Comparison of ENCODE assay signal across 13 cellular contexts in the genomic region with DNA sequence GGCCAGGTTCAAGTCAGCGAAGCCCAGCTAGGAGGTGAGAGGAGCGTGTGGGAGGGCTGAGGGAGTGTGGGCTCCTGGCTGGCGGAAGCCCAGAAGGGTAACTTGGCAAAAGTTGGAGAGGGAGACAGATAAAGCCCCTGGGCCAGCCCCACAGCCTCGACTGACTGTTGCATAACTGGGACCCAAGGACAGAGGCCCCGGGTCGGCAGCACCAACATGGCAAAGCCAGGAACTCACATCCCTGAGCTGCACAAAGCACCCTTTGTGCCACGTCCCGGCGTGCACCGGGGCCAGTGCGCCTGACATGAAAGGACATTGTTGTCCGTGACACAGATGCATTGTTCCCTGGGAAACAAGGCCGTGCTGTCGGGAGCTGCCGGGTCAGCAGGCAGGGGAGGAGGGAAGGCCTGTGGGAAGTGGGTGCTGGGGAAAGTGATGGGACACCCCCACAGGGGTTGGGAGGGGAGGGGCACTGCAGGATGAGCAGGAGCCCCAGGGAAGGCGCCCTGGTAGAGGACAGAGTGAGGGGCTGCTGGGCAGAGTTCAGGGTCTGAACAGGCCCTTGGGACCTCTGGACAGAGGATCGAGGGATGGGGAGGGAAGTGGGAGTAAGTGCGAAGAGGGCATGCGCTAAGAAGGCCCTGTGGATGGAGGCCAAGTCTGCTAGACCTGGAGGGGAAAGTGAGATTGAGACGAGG. TPM values are rescaled to one million over a fixed set of nuclear protein-coding genes. Genes with fewer than 3 reads are reported as not detected.
DNase-seq lines count a peak whose midpoint lies in the region; ATAC-seq, FAIRE-seq and TF ChIP-seq lines count a peak whose summit lies in the region.
"Had no signal": no experiment of that assay in that cellular context is flagged by ENCODE, and none has a peak within 500 bp of the region (broad histone marks: within the 10 kb centered on the region; RNA-seq: fewer than 3 reads in every experiment).

No MANE protein-coding gene starts in this region.

- H4K5ac ChIP-seq in H1 (ENCODE audit: insufficient read length, low read depth, low read length) = no peak overlapping the region

- H4K91ac ChIP-seq in H1 (replicated peaks; ENCODE audit: insufficient read length, low read length) = no peak overlapping the region

- peak overlapping the region; percentile 60 for H2BK5ac ChIP-seq in H1 (ENCODE audit: low read depth, low read length)

- H2AFZ ChIP-seq in H1 (ENCODE audit: low read length) = no peak overlapping the region

- no peaks in the 10 kb centered on the region for H3K27me3 Mint-ChIP-seq in naive thymus-derived CD4-positive, alpha-beta T cell
- H3K27me3 Mint-ChIP-seq in natural killer cell treated with Interleukin-12 subunit alpha and Interleukin-12 subunit beta and Interleukin-15 and Interleukin-18, amount 100 ng/mL, for 72 hours = no peaks in the 10 kb centered on the region
- H3K27me3 Mint-ChIP-seq in glutamatergic neuron (ENCODE audit: unreplicated experiment) = peaks cover 9% of the 10 kb centered on the region

- H3K14ac ChIP-seq in H1 (ENCODE audit: insufficient read length) = no peak overlapping the region

- peaks cover 2% of the 10 kb centered on the region; the same call in 1 of the 2 replicates for H3K36me3 ChIP-seq in BLaER1
- H3K36me3 ChIP-seq in H1 (ENCODE audit: control insufficient read depth in 2 of 4, insufficient read depth in 4 of 4, low read length in 3 of 4) = peaks cover 0 to 2% (median 0%) of the 10 kb centered on the region in 4 experiments; a peak in 3 of 8 replicates
- peaks cover 15 to 84% (median 30%) of the 10 kb centered on the region in 3 experiments for H3K36me3 ChIP-seq in naive thymus-derived CD4-positive, alpha-beta T cell (ENCODE audit: control insufficient read depth in 2 of 3, insufficient read depth in 3 of 3, low read length in 3 of 3)

- H3K9ac ChIP-seq in BLaER1 (no peak overlapping the region), H1 (replicated peaks in 1 of 4; ENCODE audit: extremely low read depth in 1 of 4, low read depth in 3 of 4, low read length in 3 of 4) (no peak overlapping the region; a peak in 1 of 7 replicates)

- no peak overlapping the region for H3K56ac ChIP-seq in H1 (replicated peaks; ENCODE audit: insufficient read length, low read depth, low read length)

- no peaks in the 10 kb centered on the region for H3K9me3 Mint-ChIP-seq in naive thymus-derived CD4-positive, alpha-beta T cell
- H3K9me3 Mint-ChIP-seq in natural killer cell treated with Interleukin-12 subunit alpha and Interleukin-12 subunit beta and Interleukin-15 and Interleukin-18, amount 100 ng/mL, for 72 hours = no peaks in the 10 kb centered on the region
- peaks cover 2% of the 10 kb centered on the region for H3K9me3 Mint-ChIP-seq in glutamatergic neuron (ENCODE audit: unreplicated experiment)

- H3K4me3 ChIP-seq in BLaER1 (no peak overlapping the region), H1 (ENCODE audit: extremely low read depth in 1 of 4, insufficient read depth in 2 of 4, low read depth in 3 of 4, low read length in 4 of 4) (no peak overlapping the region)
- H3K4me3 ChIP-seq in naive thymus-derived CD4-positive, alpha-beta T cell (ENCODE audit: low read length) = no peak overlapping the region
- H3K4me3 ChIP-seq: coronary artery, prostate gland had no signal

- FAIRE-seq in H1 (lab: Jason Lieb, UNC) = no peak

- H3K79me2 ChIP-seq in H1 (ENCODE audit: control insufficient read depth in 1 of 2, insufficient read depth in 2 of 2, low read length in 2 of 2) = peaks cover 0 to 39% of the 10 kb centered on the region in 2 experiments; a peak in 2 of 4 replicates

- no peak overlapping the region for H2BK12ac ChIP-seq in H1 (ENCODE audit: low read depth, low read length)

- no peak overlapping the region for H3K4ac ChIP-seq in H1 (replicated peaks; ENCODE audit: insufficient read length, low read depth, low read length)

- H2AK5ac ChIP-seq in H1 (ENCODE audit: low read depth, low read length) = no peak overlapping the region

- H3K79me1 ChIP-seq in H1 (ENCODE audit: low read depth, low read length) = peaks cover 17% of the 10 kb centered on the region

- no peak overlapping the region for H2BK15ac ChIP-seq in H1 (ENCODE audit: low read length)

- H4K8ac ChIP-seq in H1 (ENCODE audit: extremely low read depth, insufficient read depth, low read length) = no peak overlapping the region

- H3K23ac ChIP-seq in H1 (ENCODE audit: insufficient read length) = no peak overlapping the region

- H3K4me1 ChIP-seq in BLaER1 (peaks cover 53% of the 10 kb centered on the region), H1 (replicated peaks in 1 of 4; ENCODE audit: control insufficient read depth in 3 of 4, insufficient read depth in 4 of 4, low read length in 3 of 4) (peaks cover 0 to 7% (median 4%) of the 10 kb centered on the region in 4 experiments; a peak in 4 of 7 replicates)
- H3K4me1 ChIP-seq in naive thymus-derived CD4-positive, alpha-beta T cell (ENCODE audit: control insufficient read depth in 2 of 2, insufficient read depth in 2 of 2, low read length in 2 of 2) = peaks cover 43 to 67% of the 10 kb centered on the region in 2 donors

- no peak overlapping the region for H2BK120ac ChIP-seq in H1 (replicated peaks; ENCODE audit: low read depth, low read length)

- H2BK20ac ChIP-seq in H1 (ENCODE audit: low read length) = no peak overlapping the region

- TF ChIP-seq CTCF in H1 (IDR thresholded peaks at IDR 0.05; ENCODE audit: control extremely low read depth in 1 of 3, insufficient read depth in 1 of 3, low read depth in 1 of 3, low read length in 3 of 3) (no peak), glutamatergic neuron (IDR thresholded peaks at IDR 0.05; ENCODE audit: partially characterized antibody, unreplicated experiment) (no peak)

- ATAC-seq in naive thymus-derived CD4-positive, alpha-beta T cell = no peak
- no peak for ATAC-seq in natural killer cell treated with Interleukin-12 subunit alpha and Interleukin-12 subunit beta and Interleukin-15 and Interleukin-18, amount 100 ng/mL, for 72 hours
- ATAC-seq in HG03135 (IDR thresholded peaks at IDR 0.05; ENCODE audit: unreplicated experiment) = no peak

- no peak for TF ChIP-seq EP300 in H1 (IDR thresholded peaks at IDR 0.05; ENCODE audit: borderline replicate concordance in 1 of 2, low read depth in 2 of 2, low read length in 2 of 2)

- H3K27ac ChIP-seq in BLaER1 (no peak overlapping the region), H1 (ENCODE audit: low read depth, low read length) (no peak overlapping the region)
- H3K27ac ChIP-seq in naive thymus-derived CD4-positive, alpha-beta T cell (ENCODE audit: low read depth, low read length) = peak overlapping the region; percentile 84
- H3K27ac ChIP-seq: C4-2B, prostate gland had no signal

- H3K4me2 ChIP-seq in BLaER1 = peak overlapping the region; percentile 65
- no peak overlapping the region for H3K4me2 ChIP-seq in H1 (ENCODE audit: insufficient read depth in 1 of 2, low read depth in 2 of 2, low read length in 2 of 2)

- H3K36me3 Mint-ChIP-seq in naive thymus-derived CD4-positive, alpha-beta T cell = peaks cover 0 to 30% (median 18%) of the 10 kb centered on the region in 5 donors
- no peaks in the 10 kb centered on the region for H3K36me3 Mint-ChIP-seq in natural killer cell treated with Interleukin-12 subunit alpha and Interleukin-12 subunit beta and Interleukin-15 and Interleukin-18, amount 100 ng/mL, for 72 hours
- H3K36me3 Mint-ChIP-seq in glutamatergic neuron (ENCODE audit: unreplicated experiment) = no peaks in the 10 kb centered on the region

- H3K27me3 ChIP-seq in BLaER1 (no peaks in the 10 kb centered on the region), H1 (replicated peaks in 1 of 4; ENCODE audit: control insufficient read depth in 3 of 4, extremely low read depth in 1 of 4, insufficient read depth in 3 of 4, low read length in 3 of 4) (no peaks in the 10 kb centered on the region)
- no peaks in the 10 kb centered on the region for H3K27me3 ChIP-seq in naive thymus-derived CD4-positive, alpha-beta T cell (ENCODE audit: control insufficient read depth in 2 of 2, insufficient read depth in 2 of 2, low read length in 2 of 2)

- peak overlapping the region in 9 of 10 donors; percentile 34 to 75 (median 63) for H3K4me3 Mint-ChIP-seq in naive thymus-derived CD4-positive, alpha-beta T cell
- H3K4me3 Mint-ChIP-seq in natural killer cell treated with Interleukin-12 subunit alpha and Interleukin-12 subunit beta and Interleukin-15 and Interleukin-18, amount 100 ng/mL, for 72 hours = no peak overlapping the region
- no peak overlapping the region for H3K4me3 Mint-ChIP-seq in glutamatergic neuron (ENCODE audit: unreplicated experiment)

- DNase-seq in SW480 (ENCODE audit: low spot score) = peak; percentile 81
- no peak for DNase-seq in H1 (ENCODE audit: low read depth in 1 of 2, low spot score in 2 of 2)
- DNase-seq in naive thymus-derived CD4-positive, alpha-beta T cell = no peak
- no peak for DNase-seq in natural killer cell treated with Interleukin-12 subunit alpha and Interleukin-12 subunit beta and Interleukin-15 and Interleukin-18, amount 100 ng/mL, for 72 hours (ENCODE audit: low spot score)
- no peak for DNase-seq in NCI-H2107 (lab: John Stamatoyannopoulos, UW)
- DNase-seq in glutamatergic neuron = no peak
- DNase-seq: NCI-H1092, RPMI8226 had no signal

- H3K23me2 ChIP-seq in H1 (ENCODE audit: low read depth, low read length) = no peaks in the 10 kb centered on the region

- peak overlapping the region; percentile 58 to 98 (median 94) for H3K27ac Mint-ChIP-seq in naive thymus-derived CD4-positive, alpha-beta T cell
- peak overlapping the region in 1 of 2 donors; percentile 27 for H3K27ac Mint-ChIP-seq in natural killer cell treated with Interleukin-12 subunit alpha and Interleukin-12 subunit beta and Interleukin-15 and Interleukin-18, amount 100 ng/mL, for 72 hours
- H3K27ac Mint-ChIP-seq in glutamatergic neuron (ENCODE audit: unreplicated experiment) = no peak overlapping the region

- TF ChIP-seq RAD21 in H1 (IDR thresholded peaks at IDR 0.05 in 1 of 2, conservative IDR thresholded peaks at IDR 0.05 in 1 of 2; ENCODE audit: low read depth in 2 of 2, low read length in 2 of 2) = no peak

- 91% methylated on average over 20 of the region's 20 CpGs; no CpG with 5 or more reads in 1 of the 2 experiments for WGBS in H1 (ENCODE audit: extremely low coverage in 1 of 2, insufficient coverage in 1 of 2, insufficient read length in 1 of 2, insufficient replicate concordance in 2 of 2, low coverage in 1 of 2, low lambda C conversion rate in 2 of 2, missing lambda C conversion rate in 1 of 2), 2 experiments

- CTCF ChIA-PET in H1 (lab: Charles Lee; ENCODE audit: partially characterized antibody) = interaction anchor here (2.9 to 35.5 kb wide), 3 partner anchors 9 to 167 kb away, joined by 11 to 825 read pairs (median 143); no protein-coding TSS in a partner anchor
- CTCF ChIA-PET in naive thymus-derived CD4-positive, alpha-beta T cell (lab: Charles Lee) = interaction anchor here (0.6 to 2.3 kb wide), 3 partner anchors 73 to 134 kb away, joined by 3 to 16 read pairs (median 4); no protein-coding TSS in a partner anchor

- intact Hi-C loops in naive thymus-derived CD4-positive, alpha-beta T cell (cut with micrococcal nuclease) = no loop called here

- no peak overlapping the region for H3K18ac ChIP-seq in H1 (ENCODE audit: extremely low read depth, low read length)

- peaks cover 43 to 90% (median 67%) of the 10 kb centered on the region in 7 donors for H3K4me1 Mint-ChIP-seq in naive thymus-derived CD4-positive, alpha-beta T cell
- H3K4me1 Mint-ChIP-seq in natural killer cell treated with Interleukin-12 subunit alpha and Interleukin-12 subunit beta and Interleukin-15 and Interleukin-18, amount 100 ng/mL, for 72 hours (ENCODE audit: low read depth in 2 of 2) = peaks cover 4 to 5% of the 10 kb centered on the region in 2 donors
- H3K4me1 Mint-ChIP-seq in glutamatergic neuron (ENCODE audit: low read depth, unreplicated experiment) = peaks cover 7% of the 10 kb centered on the region

- POLR2A ChIA-PET in H1 (lab: Charles Lee; ENCODE audit: partially characterized antibody) = interaction anchor here (2.3 kb wide), 1 partner anchor 10 kb away, joined by 6 read pairs; no protein-coding TSS in a partner anchor
- POLR2A ChIA-PET in naive thymus-derived CD4-positive, alpha-beta T cell (lab: Charles Lee) = interaction anchor here (0.8 to 61.3 kb wide), 5 partner anchors 10 to 128 kb away, joined by 3 to 1719 read pairs (median 4); partner anchors contain the start of gene EEIG1

- H3K9me3 ChIP-seq in BLaER1 = no peaks in the 10 kb centered on the region
- no peaks in the 10 kb centered on the region for H3K9me3 ChIP-seq in H1 (ENCODE audit: insufficient read depth in 2 of 2, low read depth in 1 of 2, low read length in 1 of 2)
- H3K9me3 ChIP-seq in naive thymus-derived CD4-positive, alpha-beta T cell (ENCODE audit: control insufficient read depth in 2 of 3, low read length in 3 of 3) = no peaks in the 10 kb centered on the region
- H3K9me3 ChIP-seq: prostate gland had no signal

- TF ChIP-seq POLR2A in H1 (IDR thresholded peaks at IDR 0.05; ENCODE audit: control extremely low read depth in 1 of 2, low read depth in 2 of 2, low read length in 2 of 2) = no peak

- H4K20me1 ChIP-seq in BLaER1 = peaks cover 64% of the 10 kb centered on the region
- peaks cover 23 to 30% of the 10 kb centered on the region in 2 experiments for H4K20me1 ChIP-seq in H1 (replicated peaks in 1 of 2; ENCODE audit: control insufficient read depth in 1 of 2, insufficient read depth in 2 of 2, low read length in 2 of 2)

RNA-seq across cellular contexts. Expression of gene DPM2, which starts 13.0 kb away (rescaled TPM):
- 45.4 and 48.8 TPM in 2 replicates for total RNA-seq in H1 (2021; fragmentation: NEBNext Ultra II Directional; extraction: Animal tissue kit (Norgen Biotek cat#: 25700))
- 95.4 and 110 TPM in 2 replicates for polyA plus RNA-seq in H1 (2011; rRNA removed)
- 55.5 TPM for polyA plus RNA-seq in H1 (2011; cell fraction: cytosol; rRNA removed)
- polyA plus RNA-seq in H1 (2011; cell fraction: nucleus; rRNA removed) = 67.9 TPM
- polyA plus RNA-seq in H1 (2012, experiment 1 of 2) = 34.5 to 60.4 TPM (median 57.6 TPM) in 4 replicates
- polyA plus RNA-seq in H1 (2012, experiment 2 of 2) = 64.1 TPM
- polyA plus RNA-seq in H1 (2013, experiment 1 of 2) = 39.2 TPM
- 39.2 TPM for polyA plus RNA-seq in H1 (2013, experiment 2 of 2)
- polyA minus RNA-seq in H1 (2011; rRNA and poly(A)+ RNA removed) = 37.7 and 56.7 TPM in 2 replicates
- 37.1 TPM for polyA minus RNA-seq in H1 (2011; cell fraction: cytosol; rRNA and poly(A)+ RNA removed)
- polyA minus RNA-seq in H1 (2011; cell fraction: nucleus; rRNA and poly(A)+ RNA removed) = 41.0 TPM
- 10 to 100 TPM; 29.1 to 84.4 (median 56.8) TPM for total RNA-seq in naive thymus-derived CD4-positive, alpha-beta T cell
- polyA plus RNA-seq in naive thymus-derived CD4-positive, alpha-beta T cell = 10 to 100 TPM; 29.3 to 39.5 TPM
- 10 to 100 TPM; 47.9 to 74.4 TPM for total RNA-seq in natural killer cell treated with Interleukin-12 subunit alpha and Interleukin-12 subunit beta and Interleukin-15 and Interleukin-18, amount 100 ng/mL, for 72 hours
- total RNA-seq in glutamatergic neuron (ENCODE audit: unreplicated experiment) = 35.3 TPM

RNA-seq across cellular contexts. Expression of gene PIP5KL1, which starts 20.1 kb away (rescaled TPM):
- total RNA-seq in H1 (2021; fragmentation: NEBNext Ultra II Directional; extraction: Animal tissue kit (Norgen Biotek cat#: 25700)) = 12.2 and 13.4 TPM in 2 replicates
- 15.4 and 27.4 TPM in 2 replicates for polyA plus RNA-seq in H1 (2011; rRNA removed)
- 15.3 TPM for polyA plus RNA-seq in H1 (2011; cell fraction: cytosol; rRNA removed)
- 42.3 TPM for polyA plus RNA-seq in H1 (2011; cell fraction: nucleus; rRNA removed)
- polyA plus RNA-seq in H1 (2012, experiment 1 of 2) = 11.0 to 14.5 TPM (median 13.0 TPM) in 4 replicates
- 10.5 TPM for polyA plus RNA-seq in H1 (2012, experiment 2 of 2)
- polyA plus RNA-seq in H1 (2013, experiment 1 of 2) = 12.9 TPM
- 11.8 TPM for polyA plus RNA-seq in H1 (2013, experiment 2 of 2)
- polyA minus RNA-seq in H1 (2011; rRNA and poly(A)+ RNA removed) = 1.8 and 4.1 TPM in 2 replicates
- 16.4 TPM for polyA minus RNA-seq in H1 (2011; cell fraction: cytosol; rRNA and poly(A)+ RNA removed)
- polyA minus RNA-seq in H1 (2011; cell fraction: nucleus; rRNA and poly(A)+ RNA removed) = 10.7 TPM
- total RNA-seq in naive thymus-derived CD4-positive, alpha-beta T cell = 1 to 10 TPM; 1.4 to 2.9 (median 2.1) TPM
- polyA plus RNA-seq in naive thymus-derived CD4-positive, alpha-beta T cell = under 1 TPM in 1 of 2 donors, not detected in 1; 0.17 TPM
- 1 to 10 TPM; 2.7 to 3.7 TPM for total RNA-seq in natural killer cell treated with Interleukin-12 subunit alpha and Interleukin-12 subunit beta and Interleukin-15 and Interleukin-18, amount 100 ng/mL, for 72 hours
- total RNA-seq in glutamatergic neuron (ENCODE audit: unreplicated experiment) = 11.9 TPM

RNA-seq across cellular contexts. Expression of gene EEIG1, which starts 30.1 kb away (rescaled TPM):
- 50.8 and 51.3 TPM in 2 replicates for total RNA-seq in H1 (2021; fragmentation: NEBNext Ultra II Directional; extraction: Animal tissue kit (Norgen Biotek cat#: 25700))
- polyA plus RNA-seq in H1 (2011; rRNA removed) = 29.8 and 61.0 TPM in 2 replicates
- polyA plus RNA-seq in H1 (2011; cell fraction: cytosol; rRNA removed) = 21.7 TPM
- 44.6 TPM for polyA plus RNA-seq in H1 (2011; cell fraction: nucleus; rRNA removed)
- polyA plus RNA-seq in H1 (2012, experiment 1 of 2) = 25.4 to 46.5 TPM (median 38.1 TPM) in 4 replicates
- 23.9 TPM for polyA plus RNA-seq in H1 (2012, experiment 2 of 2)
- 23.7 TPM for polyA plus RNA-seq in H1 (2013, experiment 1 of 2)
- polyA plus RNA-seq in H1 (2013, experiment 2 of 2) = 21.4 TPM
- 17.4 and 17.6 TPM in 2 replicates for polyA minus RNA-seq in H1 (2011; rRNA and poly(A)+ RNA removed)
- polyA minus RNA-seq in H1 (2011; cell fraction: cytosol; rRNA and poly(A)+ RNA removed) = 13.5 TPM
- 20.7 TPM for polyA minus RNA-seq in H1 (2011; cell fraction: nucleus; rRNA and poly(A)+ RNA removed)
- 100 to 1,000 TPM; 252 to 664 (median 347) TPM for total RNA-seq in naive thymus-derived CD4-positive, alpha-beta T cell
- polyA plus RNA-seq in naive thymus-derived CD4-positive, alpha-beta T cell = 100 to 1,000 TPM; 124 to 297 TPM
- 10 to 100 TPM in 1 of 2 donors, 1 to 10 TPM in 1; 8.2 to 16.4 TPM for total RNA-seq in natural killer cell treated with Interleukin-12 subunit alpha and Interleukin-12 subunit beta and Interleukin-15 and Interleukin-18, amount 100 ng/mL, for 72 hours
- 15.8 TPM for total RNA-seq in glutamatergic neuron (ENCODE audit: unreplicated experiment)

RNA-seq across cellular contexts. Expression of gene ST6GALNAC4, which starts 33.8 kb away (rescaled TPM):
- total RNA-seq in H1 (2021; fragmentation: NEBNext Ultra II Directional; extraction: Animal tissue kit (Norgen Biotek cat#: 25700)) = 21.8 and 27.0 TPM in 2 replicates
- polyA plus RNA-seq in H1 (2011; rRNA removed) = 34.1 and 49.5 TPM in 2 replicates
- polyA plus RNA-seq in H1 (2011; cell fraction: cytosol; rRNA removed) = 27.6 TPM
- polyA plus RNA-seq in H1 (2011; cell fraction: nucleus; rRNA removed) = 38.3 TPM
- 11.6 to 21.8 TPM (median 18.9 TPM) in 4 replicates for polyA plus RNA-seq in H1 (2012, experiment 1 of 2)
- polyA plus RNA-seq in H1 (2012, experiment 2 of 2) = 18.6 TPM
- 26.2 TPM for polyA plus RNA-seq in H1 (2013, experiment 1 of 2)
- 25.6 TPM for polyA plus RNA-seq in H1 (2013, experiment 2 of 2)
- 16.4 and 19.0 TPM in 2 replicates for polyA minus RNA-seq in H1 (2011; rRNA and poly(A)+ RNA removed)
- 32.7 TPM for polyA minus RNA-seq in H1 (2011; cell fraction: cytosol; rRNA and poly(A)+ RNA removed)
- polyA minus RNA-seq in H1 (2011; cell fraction: nucleus; rRNA and poly(A)+ RNA removed) = 24.5 TPM
- 10 to 100 TPM; 28.0 to 51.0 (median 36.1) TPM for total RNA-seq in naive thymus-derived CD4-positive, alpha-beta T cell
- 10 to 100 TPM; 20.0 to 21.7 TPM for polyA plus RNA-seq in naive thymus-derived CD4-positive, alpha-beta T cell
- total RNA-seq in natural killer cell treated with Interleukin-12 subunit alpha and Interleukin-12 subunit beta and Interleukin-15 and Interleukin-18, amount 100 ng/mL, for 72 hours = 10 to 100 TPM; 17.5 to 44.5 TPM
- total RNA-seq in glutamatergic neuron (ENCODE audit: unreplicated experiment) = 15.8 TPM

RNA-seq across cellular contexts. Expression of gene ST6GALNAC6, which starts 51.3 kb away (rescaled TPM):
- total RNA-seq in H1 (2021; fragmentation: NEBNext Ultra II Directional; extraction: Animal tissue kit (Norgen Biotek cat#: 25700)) = 37.7 and 43.7 TPM in 2 replicates
- 64.4 and 72.9 TPM in 2 replicates for polyA plus RNA-seq in H1 (2011; rRNA removed)
- 60.4 TPM for polyA plus RNA-seq in H1 (2011; cell fraction: cytosol; rRNA removed)
- 54.5 TPM for polyA plus RNA-seq in H1 (2011; cell fraction: nucleus; rRNA removed)
- 22.5 to 37.7 TPM (median 31.4 TPM) in 4 replicates for polyA plus RNA-seq in H1 (2012, experiment 1 of 2)
- polyA plus RNA-seq in H1 (2012, experiment 2 of 2) = 33.2 TPM
- 27.2 TPM for polyA plus RNA-seq in H1 (2013, experiment 1 of 2)
- polyA plus RNA-seq in H1 (2013, experiment 2 of 2) = 27.7 TPM
- 40.3 and 44.6 TPM in 2 replicates for polyA minus RNA-seq in H1 (2011; rRNA and poly(A)+ RNA removed)
- polyA minus RNA-seq in H1 (2011; cell fraction: cytosol; rRNA and poly(A)+ RNA removed) = 18.6 TPM
- 23.3 TPM for polyA minus RNA-seq in H1 (2011; cell fraction: nucleus; rRNA and poly(A)+ RNA removed)
- 100 to 1,000 TPM in 3 of 5 experiments, 10 to 100 TPM in 2; 63.0 to 125 (median 107) TPM for total RNA-seq in naive thymus-derived CD4-positive, alpha-beta T cell
- 10 to 100 TPM; 28.3 to 34.5 TPM for polyA plus RNA-seq in naive thymus-derived CD4-positive, alpha-beta T cell
- 10 to 100 TPM; 53.4 to 67.2 TPM for total RNA-seq in natural killer cell treated with Interleukin-12 subunit alpha and Interleukin-12 subunit beta and Interleukin-15 and Interleukin-18, amount 100 ng/mL, for 72 hours
- total RNA-seq in glutamatergic neuron (ENCODE audit: unreplicated experiment) = 26.1 TPM

Comparison
In these comparisons a context has a peak if more than half of its experiments do, and no peak if none do; other contexts are left out.
1. H3K4me3 Mint-ChIP-seq: peak in naive thymus-derived CD4-positive, alpha-beta T cell (9 of 10); none in natural killer cell treated with Interleukin-12 subunit alpha and Interleukin-12 subunit beta and Interleukin-15 and Interleukin-18, amount 100 ng/mL, for 72 hours (single experiment) and glutamatergic neuron (single experiment).